1 cellular context compared by ENCODE assay signal in the genomic region with DNA sequence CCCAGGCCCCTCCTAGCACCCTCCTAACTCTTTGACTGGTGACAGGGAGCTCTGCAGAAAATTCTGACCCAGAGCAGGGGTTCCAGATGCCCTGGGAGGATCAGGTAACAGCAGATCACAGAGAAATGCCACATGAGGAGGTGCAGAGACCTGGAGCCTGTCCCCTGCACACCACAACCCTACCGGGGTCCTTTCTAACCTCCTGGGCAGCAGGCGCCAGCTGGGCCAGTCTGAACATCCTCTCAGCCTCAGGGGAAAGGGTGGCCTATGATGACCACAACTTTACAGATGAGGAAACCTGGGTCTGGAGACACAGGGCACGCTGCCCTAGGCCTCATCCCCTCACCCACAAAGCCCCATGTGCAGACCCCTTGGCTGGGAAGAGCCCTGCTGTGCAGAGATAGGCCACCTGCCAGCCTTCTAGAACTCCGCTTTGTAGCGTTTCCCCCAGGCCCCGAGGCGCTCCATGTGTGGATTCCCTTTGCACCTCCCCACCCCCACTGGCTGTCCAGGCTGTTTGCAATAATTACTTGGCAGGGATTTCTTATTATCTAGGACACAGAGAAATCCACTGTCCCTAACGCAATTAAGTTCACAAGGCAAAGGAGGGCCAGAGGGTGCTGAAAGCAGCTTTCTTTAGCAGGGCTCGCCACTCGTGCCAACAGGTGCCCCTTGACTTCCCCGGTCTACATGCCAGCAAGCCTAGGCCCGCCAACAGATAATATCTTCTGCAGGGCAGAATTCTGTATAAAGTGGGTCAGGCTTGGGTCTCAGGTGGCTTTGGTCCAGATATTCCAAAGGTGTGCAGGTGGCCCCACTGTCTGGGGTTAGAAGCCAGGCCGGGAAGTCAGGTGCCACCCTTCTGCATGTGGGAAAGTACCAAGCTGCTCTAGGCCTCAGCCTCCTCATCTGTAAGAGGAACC.
TF ChIP-seq lines count a peak whose summit lies in the region.

No MANE protein-coding gene starts in this region.

TF ChIP-seq in IMR-90, 13 proteins besides CTCF, POLR2A, EP300 and RAD21 (continued from another document):
- TF ChIP-seq, protein P1, sequence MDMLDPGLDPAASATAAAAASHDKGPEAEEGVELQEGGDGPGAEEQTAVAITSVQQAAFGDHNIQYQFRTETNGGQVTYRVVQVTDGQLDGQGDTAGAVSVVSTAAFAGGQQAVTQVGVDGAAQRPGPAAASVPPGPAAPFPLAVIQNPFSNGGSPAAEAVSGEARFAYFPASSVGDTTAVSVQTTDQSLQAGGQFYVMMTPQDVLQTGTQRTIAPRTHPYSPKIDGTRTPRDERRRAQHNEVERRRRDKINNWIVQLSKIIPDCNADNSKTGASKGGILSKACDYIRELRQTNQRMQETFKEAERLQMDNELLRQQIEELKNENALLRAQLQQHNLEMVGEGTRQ (IDR thresholded peaks at IDR 0.05; ENCODE audit: low read depth, low read length) = no peak
- TF ChIP-seq SMC3 (IDR thresholded peaks at IDR 0.05; ENCODE audit: low read depth, low read length) (no peak), MXI1 (IDR thresholded peaks at IDR 0.05; ENCODE audit: borderline replicate concordance, low read depth, low read length) (no peak), MAFK (IDR thresholded peaks at IDR 0.05; ENCODE audit: low read depth, low read length) (no peak), RFX5 (IDR thresholded peaks at IDR 0.05; ENCODE audit: low read depth, low read length) (no peak)
